In the genomic region with DNA sequence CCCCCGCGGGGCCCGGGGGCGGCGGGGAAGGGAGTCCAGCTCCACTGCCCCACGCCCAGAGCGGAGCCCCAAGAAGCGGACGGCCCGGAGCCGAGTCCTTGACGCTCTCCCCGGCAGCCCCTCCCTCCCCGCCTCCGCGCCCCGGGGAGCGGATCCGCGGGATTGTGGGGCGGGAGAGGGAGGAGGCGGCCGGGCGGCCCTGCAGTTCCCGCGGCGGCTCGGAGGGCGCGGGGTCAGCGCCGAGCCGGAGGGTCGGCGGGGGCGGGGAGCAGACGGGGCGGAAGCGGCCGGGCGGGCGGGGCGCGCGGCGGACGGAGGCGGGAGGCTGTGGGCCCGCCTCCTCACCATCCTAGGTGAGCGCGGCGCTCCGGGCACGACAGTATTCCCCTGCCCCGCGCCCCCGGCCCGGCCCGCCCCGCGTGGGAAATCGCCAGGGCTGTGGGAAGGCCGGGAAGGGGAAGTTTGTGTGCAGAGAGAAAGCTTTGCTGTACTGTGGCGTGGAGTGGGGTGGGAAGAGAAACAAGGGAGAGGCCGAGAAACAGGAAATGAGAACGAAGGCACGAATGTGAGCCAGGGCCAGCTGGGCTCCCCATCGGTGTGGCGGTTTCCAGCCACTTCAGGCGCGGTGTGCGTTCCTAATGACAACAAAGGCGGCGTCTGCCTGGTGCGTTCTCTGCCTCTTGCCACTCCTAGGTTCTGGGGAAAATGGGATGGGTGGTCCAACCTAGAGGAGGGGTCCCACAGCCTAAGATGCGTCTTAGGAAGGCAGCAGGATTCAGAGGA, we compare ENCODE assay signal across 8 cellular contexts. TPM values are rescaled to one million over a fixed set of nuclear protein-coding genes. Genes with fewer than 3 reads are reported as not detected.
A peak's percentile ranks its signal among the peaks of the same experiment; 100 is the strongest.
DNase-seq lines count a peak whose midpoint lies in the region; ATAC-seq and TF ChIP-seq lines count a peak whose summit lies in the region.

No MANE protein-coding gene starts in this region.

- no CpG with 5 or more reads among the region's 76 CpGs for WGBS in neuronal stem cell (ENCODE audit: extremely low coverage in 2 of 2, insufficient read length in 2 of 2, insufficient replicate concordance in 1 of 2), 2 donors
- 0% methylated on average over 32 to 34 of the region's 76 CpGs for WGBS in thyroid gland, 2 donors

- H3K27ac ChIP-seq in HL-60 (replicated peaks) (no peak overlapping the region), foreskin keratinocyte (peak overlapping the region; percentile 83), neuronal stem cell (replicated peaks; ENCODE audit: low read length) (peak overlapping the region; percentile 95), thyroid gland (peak overlapping the region; percentile 31 to 72 (median 71))

- H3K14ac ChIP-seq in neuronal stem cell (ENCODE audit: low read length) = peak overlapping the region; percentile 38

- H3K18ac ChIP-seq in neuronal stem cell (ENCODE audit: low read length) = peak overlapping the region; percentile 99

- no peak for TF ChIP-seq CTCF in GM20000 (IDR thresholded peaks at IDR 0.05; ENCODE audit: extremely low read depth, missing control alignments)
- TF ChIP-seq CTCF in HL-60 (IDR thresholded peaks at IDR 0.05; ENCODE audit: insufficient read depth, low read length) = no peak
- TF ChIP-seq CTCF in foreskin keratinocyte (conservative IDR thresholded peaks at IDR 0.05) = no peak
- TF ChIP-seq CTCF in thyroid gland (IDR thresholded peaks at IDR 0.05) = no peak

- H3K4me1 ChIP-seq in foreskin keratinocyte (no peaks in the 10 kb centered on the region), neuronal stem cell (ENCODE audit: control insufficient read depth in 2 of 2, insufficient read depth in 1 of 2, low read depth in 1 of 2, low read length in 2 of 2) (peaks cover 3 to 13% of the 10 kb centered on the region in 2 donors), thyroid gland (peaks cover 9 to 11% of the 10 kb centered on the region in 2 donors)

- peaks cover 38% of the 10 kb centered on the region for H3K27me3 ChIP-seq in HL-60 (ENCODE audit: insufficient read depth, poor library complexity, severe bottlenecking)
- H3K27me3 ChIP-seq in foreskin keratinocyte = no peaks in the 10 kb centered on the region
- H3K27me3 ChIP-seq in neuronal stem cell (ENCODE audit: control insufficient read depth in 3 of 3, insufficient read depth in 3 of 3, low read depth in 1 of 3, low read length in 3 of 3) = no peaks in the 10 kb centered on the region
- no peaks in the 10 kb centered on the region for H3K27me3 ChIP-seq in thyroid gland

- H2BK120ac ChIP-seq in neuronal stem cell (ENCODE audit: low read depth, low read length) = peak overlapping the region; percentile 93

- H4K91ac ChIP-seq in neuronal stem cell (ENCODE audit: low read depth, low read length, poor library complexity) = no peak overlapping the region

- peak overlapping the region; percentile 98 for H2BK15ac ChIP-seq in neuronal stem cell (ENCODE audit: low read length)

- H4K8ac ChIP-seq in neuronal stem cell (ENCODE audit: low read depth, low read length) = peak overlapping the region; percentile 82

- H3K23ac ChIP-seq in neuronal stem cell (ENCODE audit: low read depth, low read length, poor library complexity) = peak overlapping the region; percentile 65

- TF ChIP-seq POLR2A in thyroid gland (IDR thresholded peaks at IDR 0.05) = peak in 1 of 2 donors; percentile 18

- H3K4me3 ChIP-seq in HL-60 (replicated peaks; ENCODE audit: insufficient read depth, low read length) = peak overlapping the region; percentile 44
- H3K4me3 ChIP-seq in neuronal stem cell (ENCODE audit: low read length in 2 of 2) = peak overlapping the region; percentile 91 to 92
- peak overlapping the region; percentile 71 to 96 (median 78) for H3K4me3 ChIP-seq in thyroid gland (replicated peaks in 1 of 3)

- intact Hi-C loops in thyroid gland (cut with DNase I) = loop anchor here (10.0 kb wide), 1 partner anchor 371 kb away; no protein-coding TSS in a partner anchor

- DNase-seq in DMS 273 (lab: John Stamatoyannopoulos, UW; ENCODE audit: unreplicated experiment) (peak; percentile 85), GM20000 (ENCODE audit: low spot score) (peak; percentile 87), HL-60 (ENCODE audit: low read depth in 1 of 2, low spot score in 1 of 2) (no peak), foreskin keratinocyte (peak in 1 of 2 donors; percentile 70), neuronal stem cell (ENCODE audit: low spot score) (peak; percentile 78), thyroid gland (peak; percentile 41 to 43)
- peak; percentile 45 for DNase-seq in activated effector memory CD4-positive, alpha-beta T cell treated with Interleukin-2 at 50 U/mL for 16 hours

- H3K36me3 ChIP-seq in neuronal stem cell (replicated peaks in 1 of 2; ENCODE audit: control insufficient read depth in 2 of 2, insufficient read depth in 2 of 2, low read length in 2 of 2) (no peaks in the 10 kb centered on the region), thyroid gland (no peaks in the 10 kb centered on the region)

- peak overlapping the region; percentile 58 for H3K4ac ChIP-seq in neuronal stem cell (ENCODE audit: low read length)

- H2BK5ac ChIP-seq in neuronal stem cell (ENCODE audit: low read length) = peak overlapping the region; percentile 95

- peak overlapping the region; percentile 63 for H2AK5ac ChIP-seq in neuronal stem cell (ENCODE audit: low read depth, low read length)

- peak overlapping the region; percentile 81 for H2AFZ ChIP-seq in neuronal stem cell (ENCODE audit: low read length)

- peak overlapping the region; percentile 34 for H2BK12ac ChIP-seq in neuronal stem cell (ENCODE audit: low read length)

- H3K9me3 ChIP-seq in neuronal stem cell (replicated peaks in 1 of 2; ENCODE audit: control insufficient read depth in 2 of 2, insufficient read depth in 1 of 2, low read depth in 1 of 2, low read length in 2 of 2) (no peaks in the 10 kb centered on the region), thyroid gland (no peaks in the 10 kb centered on the region)

- peak overlapping the region; percentile 82 for H3K4me2 ChIP-seq in neuronal stem cell (ENCODE audit: insufficient read depth, low read length, poor library complexity, severe bottlenecking)

- ATAC-seq in foreskin keratinocyte = peak; percentile 61

- H3K79me1 ChIP-seq in neuronal stem cell (ENCODE audit: low read depth, low read length) = no peaks in the 10 kb centered on the region

- H3K9ac ChIP-seq in neuronal stem cell (ENCODE audit: low read depth, low read length, poor library complexity) = peak overlapping the region; percentile 92

TF ChIP-seq in PFSK-1, 5 proteins besides CTCF, POLR2A, EP300 and RAD21:
- peak; percentile 49; the same call in 1 of the 2 replicates for TF ChIP-seq POLR2AphosphoS5 (IDR thresholded peaks at IDR 0.05; ENCODE audit: low read depth, low read length)
- TF ChIP-seq, protein P1, sequence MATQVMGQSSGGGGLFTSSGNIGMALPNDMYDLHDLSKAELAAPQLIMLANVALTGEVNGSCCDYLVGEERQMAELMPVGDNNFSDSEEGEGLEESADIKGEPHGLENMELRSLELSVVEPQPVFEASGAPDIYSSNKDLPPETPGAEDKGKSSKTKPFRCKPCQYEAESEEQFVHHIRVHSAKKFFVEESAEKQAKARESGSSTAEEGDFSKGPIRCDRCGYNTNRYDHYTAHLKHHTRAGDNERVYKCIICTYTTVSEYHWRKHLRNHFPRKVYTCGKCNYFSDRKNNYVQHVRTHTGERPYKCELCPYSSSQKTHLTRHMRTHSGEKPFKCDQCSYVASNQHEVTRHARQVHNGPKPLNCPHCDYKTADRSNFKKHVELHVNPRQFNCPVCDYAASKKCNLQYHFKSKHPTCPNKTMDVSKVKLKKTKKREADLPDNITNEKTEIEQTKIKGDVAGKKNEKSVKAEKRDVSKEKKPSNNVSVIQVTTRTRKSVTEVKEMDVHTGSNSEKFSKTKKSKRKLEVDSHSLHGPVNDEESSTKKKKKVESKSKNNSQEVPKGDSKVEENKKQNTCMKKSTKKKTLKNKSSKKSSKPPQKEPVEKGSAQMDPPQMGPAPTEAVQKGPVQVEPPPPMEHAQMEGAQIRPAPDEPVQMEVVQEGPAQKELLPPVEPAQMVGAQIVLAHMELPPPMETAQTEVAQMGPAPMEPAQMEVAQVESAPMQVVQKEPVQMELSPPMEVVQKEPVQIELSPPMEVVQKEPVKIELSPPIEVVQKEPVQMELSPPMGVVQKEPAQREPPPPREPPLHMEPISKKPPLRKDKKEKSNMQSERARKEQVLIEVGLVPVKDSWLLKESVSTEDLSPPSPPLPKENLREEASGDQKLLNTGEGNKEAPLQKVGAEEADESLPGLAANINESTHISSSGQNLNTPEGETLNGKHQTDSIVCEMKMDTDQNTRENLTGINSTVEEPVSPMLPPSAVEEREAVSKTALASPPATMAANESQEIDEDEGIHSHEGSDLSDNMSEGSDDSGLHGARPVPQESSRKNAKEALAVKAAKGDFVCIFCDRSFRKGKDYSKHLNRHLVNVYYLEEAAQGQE (IDR thresholded peaks at IDR 0.05; ENCODE audit: insufficient read depth in 1 of 2, low read depth in 2 of 2, low read length in 2 of 2) = peak in 1 of 2 experiments; percentile 42; a peak in 1 of 4 replicates
- peak; percentile 44 for TF ChIP-seq FOXP2 (optimal IDR thresholded peaks at IDR 0.05; ENCODE audit: borderline replicate concordance, extremely low read depth, extremely low read length, insufficient read depth)
- no peak for TF ChIP-seq SIN3A (IDR thresholded peaks at IDR 0.05; ENCODE audit: borderline replicate concordance, insufficient read depth, low read length)

RNA-seq across cellular contexts. Expression of a gene that starts 1.3 kb away (rescaled TPM):
- 2.1 TPM for polyA plus RNA-seq in PFSK-1 (2012; ENCODE audit: insufficient read length, low read depth)
- total RNA-seq in foreskin keratinocyte (5.0 and 6.6 TPM in 2 replicates), thyroid gland (1 to 10 TPM; 3.2 to 6.1 (median 5.3) TPM)
- polyA plus RNA-seq in foreskin keratinocyte = 0.92 and 0.94 TPM in 2 replicates
- polyA plus RNA-seq in neuronal stem cell (2013, experiment 1 of 2) = 5.4 TPM
- polyA plus RNA-seq in neuronal stem cell (2013, experiment 2 of 2) = 5.6 TPM

Comparison
In these comparisons a context has a peak if more than half of its experiments do, and no peak if none do; other contexts are left out.
1. DNase-seq: peak in DMS 273 (single experiment), GM20000 (single experiment), activated effector memory CD4-positive, alpha-beta T cell treated with Interleukin-2 at 50 U/mL for 16 hours (single experiment), neuronal stem cell (single experiment) and thyroid gland (2 of 2); none in HL-60 (0 of 2).
2. Peak in every context shown above with its lines, with median percentiles within 50 percentile points of each other: H3K4me3 ChIP-seq.